Comparison of ENCODE assay signal across 1 cellular context in genomic region chr2:207403141-207403540, GRCh38.
TF ChIP-seq lines count a peak whose summit lies in the region.

No MANE protein-coding gene starts in this region.

TF ChIP-seq in IMR-90, 13 proteins besides CTCF, POLR2A, EP300 and RAD21 (continued from another document):
- TF ChIP-seq ELK1 (IDR thresholded peaks at IDR 0.05; ENCODE audit: borderline replicate concordance, low read depth, low read length) (no peak), FOS (IDR thresholded peaks at IDR 0.05; ENCODE audit: low read depth, low read length) (no peak), CEBPB (IDR thresholded peaks at IDR 0.05; ENCODE audit: low read depth, low read length) (0 out of 2 replicates have a peak, but pooled peaks have one; percentile 12)
